13 cellular contexts compared by ENCODE assay signal in the genomic region with DNA sequence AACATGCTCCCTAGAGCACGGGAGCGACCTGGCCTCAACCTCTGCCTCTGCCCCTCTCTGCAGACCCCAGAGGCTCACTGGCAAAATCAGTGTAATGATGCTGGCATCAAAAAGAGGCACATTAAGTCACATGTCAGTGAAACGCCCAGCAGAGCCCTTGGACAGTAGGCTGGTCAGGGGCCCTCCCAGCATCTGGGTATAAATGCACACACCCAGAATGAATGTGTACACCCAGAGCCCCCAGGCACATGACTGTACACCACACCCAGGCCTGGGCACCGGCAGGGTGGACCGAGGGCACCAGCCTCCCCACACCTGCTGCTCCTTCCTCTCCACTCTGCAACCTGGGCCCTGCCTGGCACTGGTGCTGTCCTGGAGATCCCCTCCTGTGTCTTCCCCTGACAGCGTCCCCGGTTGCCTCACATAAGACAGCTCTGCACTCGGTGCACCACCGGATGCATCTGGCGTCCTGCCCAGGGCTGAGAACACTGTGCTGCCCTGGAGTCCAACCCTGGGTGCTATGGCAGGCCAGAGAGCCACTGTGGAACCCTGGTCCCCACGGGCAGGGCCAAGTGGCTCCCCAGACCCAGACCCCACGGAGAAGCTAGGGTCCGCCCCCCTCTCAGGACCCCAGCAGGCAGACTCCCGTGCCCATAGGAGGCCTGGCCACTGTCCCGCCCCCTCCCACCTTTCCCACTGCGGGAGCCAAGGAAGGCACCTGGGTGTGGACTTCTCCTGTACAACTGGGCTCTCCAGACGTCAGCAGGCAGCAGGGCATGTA. TPM values are rescaled to one million over a fixed set of nuclear protein-coding genes. Genes with fewer than 3 reads are reported as not detected.
A peak's percentile ranks its signal among the peaks of the same experiment; 100 is the strongest.
DNase-seq lines count a peak whose midpoint lies in the region; ATAC-seq, FAIRE-seq and TF ChIP-seq lines count a peak whose summit lies in the region.
"Had no signal": no experiment of that assay in that cellular context is flagged by ENCODE, and none has a peak within 500 bp of the region (broad histone marks: within the 10 kb centered on the region; RNA-seq: fewer than 3 reads in every experiment).

No MANE protein-coding gene starts in this region.

- ATAC-seq in natural killer cell (peak in 2 of 3 donors; percentile 37 to 39), GM12878 (peak; percentile 14), left ventricle myocardium superior (peak; percentile 73), HG02588 (IDR thresholded peaks at IDR 0.05; ENCODE audit: unreplicated experiment) (no peak), GM21717 (IDR thresholded peaks at IDR 0.05; ENCODE audit: unreplicated experiment) (no peak)
- no peak for ATAC-seq in natural killer cell treated with Interleukin-12 subunit alpha and Interleukin-12 subunit beta and Interleukin-15 and Interleukin-18, amount 100 ng/mL, for 72 hours
- ATAC-seq in activated CD4-positive, CD25-positive, alpha-beta regulatory T cell treated with anti-CD3 and anti-CD28 coated beads, Interleukin-2, amount 50 U/mL, for 24 hours, result no peak
- ATAC-seq: activated CD8-positive, alpha-beta T cell treated with anti-CD3 and anti-CD28 coated beads for 36 hours; upper lobe of right lung had no signal

- peaks cover 15 to 26% of the 10 kb centered on the region in 2 donors for H3K4me1 Mint-ChIP-seq in natural killer cell
- H3K4me1 Mint-ChIP-seq in natural killer cell treated with Interleukin-12 subunit alpha and Interleukin-12 subunit beta and Interleukin-15 and Interleukin-18, amount 100 ng/mL, for 72 hours (ENCODE audit: low read depth in 2 of 2), result peaks cover 6 to 12% of the 10 kb centered on the region in 2 donors
- H3K4me1 Mint-ChIP-seq: mesothelial cell of epicardium had no signal

- WGBS in GM12878 (ENCODE audit: insufficient coverage, insufficient replicate concordance, low lambda C conversion rate, missing lambda C conversion rate), result 8% methylated on average over 10 of the region's 17 CpGs

- no peaks in the 10 kb centered on the region for H4K20me1 ChIP-seq in GM12878 (ENCODE audit: control insufficient read depth, insufficient read depth)

- no peak for FAIRE-seq in GM12878 (lab: Jason Lieb, UNC)
- no peak for FAIRE-seq in urothelium cell line (lab: Jason Lieb, UNC)

- in situ Hi-C loops in GM12878 (cut with MboI), result no loop called here

- POLR2A ChIA-PET in GM12878 (lab: Charles Lee), result no interaction called here

- H3K27ac ChIP-seq in GM12878 (ENCODE audit: control insufficient read depth, insufficient read depth), result no peak overlapping the region
- H3K27ac ChIP-seq: upper lobe of right lung had no signal

- no peak overlapping the region for H3K9ac ChIP-seq in GM12878 (ENCODE audit: control insufficient read depth, insufficient read depth, low read length)

- RAD21 ChIA-PET in GM12878 (lab: Charles Lee; ENCODE audit: unreplicated experiment), result no interaction called here

- TF ChIP-seq POLR2A in GM12878 (IDR thresholded peaks at IDR 0.05; ENCODE audit: low read depth, low read length), result no peak

- CTCF ChIA-PET in GM12878 (lab: Yijun Ruan, JAX), result interaction anchor here (2.6 kb wide), 1 partner anchor 55 kb away, joined by 6 read pairs; no protein-coding TSS in a partner anchor

- no peak overlapping the region for H3K4me3 ChIP-seq in GM12878
- H3K4me3 ChIP-seq: upper lobe of right lung had no signal

- DNase-seq in natural killer cell (peak; percentile 14), GM12878 (ENCODE audit: low read depth, low spot score) (no peak), left ventricle myocardium superior (peak; percentile 82), urothelium cell line (ENCODE audit: low spot score) (peak; percentile 36)
- no peak for DNase-seq in natural killer cell treated with Interleukin-12 subunit alpha and Interleukin-12 subunit beta and Interleukin-15 and Interleukin-18, amount 100 ng/mL, for 72 hours (ENCODE audit: low spot score)
- DNase-seq: activated CD8-positive, alpha-beta T cell treated with anti-CD3 and anti-CD28 coated beads for 36 hours; NCI-H524 treated with DMSO at 0.1 percent for 48 hours; upper lobe of right lung had no signal

- no peaks in the 10 kb centered on the region for H3K9me3 ChIP-seq in GM12878 (replicated peaks; ENCODE audit: control insufficient read depth, insufficient read depth, low read length)
- H3K9me3 ChIP-seq: upper lobe of right lung had no signal

- H3K27ac Mint-ChIP-seq in natural killer cell, result no peak overlapping the region
- no peak overlapping the region for H3K27ac Mint-ChIP-seq in natural killer cell treated with Interleukin-12 subunit alpha and Interleukin-12 subunit beta and Interleukin-15 and Interleukin-18, amount 100 ng/mL, for 72 hours
- H3K27ac Mint-ChIP-seq: activated CD8-positive, alpha-beta T cell treated with anti-CD3 and anti-CD28 coated beads for 36 hours; activated naive CD8-positive, alpha-beta T cell; mesothelial cell of epicardium had no signal

- no peaks in the 10 kb centered on the region for H3K79me2 ChIP-seq in GM12878 (ENCODE audit: control insufficient read depth, insufficient read depth, low read length)

- SMC1A ChIA-PET in GM12878 (lab: Charles Lee; ENCODE audit: uncharacterized antibody, unreplicated experiment), result no interaction called here

- H3K27me3 ChIP-seq in GM12878 (replicated peaks in 1 of 2; ENCODE audit: control insufficient read depth in 2 of 2, insufficient read depth in 2 of 2, low read length in 1 of 2), result no peaks in the 10 kb centered on the region; a peak in 1 of 4 replicates

- H2AFZ ChIP-seq in GM12878 (ENCODE audit: control insufficient read depth, low read depth, low read length), result no peak overlapping the region

- H3K36me3 ChIP-seq in GM12878 (ENCODE audit: control insufficient read depth in 2 of 2, insufficient read depth in 2 of 2, low read length in 1 of 2), result no peaks in the 10 kb centered on the region
- H3K36me3 ChIP-seq: upper lobe of right lung had no signal

- no peak for TF ChIP-seq CTCF in natural killer cell (IDR thresholded peaks at IDR 0.05)
- TF ChIP-seq CTCF in GM12878 (IDR thresholded peaks at IDR 0.05 in 2 of 3, conservative IDR thresholded peaks at IDR 0.05 in 1 of 3; ENCODE audit: control insufficient read depth in 2 of 3, extremely low read depth in 1 of 3, insufficient read depth in 1 of 3, low read depth in 3 of 3, low read length in 3 of 3), result no peak

- no peak overlapping the region for H3K4me3 Mint-ChIP-seq in natural killer cell
- H3K4me3 Mint-ChIP-seq in natural killer cell treated with Interleukin-12 subunit alpha and Interleukin-12 subunit beta and Interleukin-15 and Interleukin-18, amount 100 ng/mL, for 72 hours, result no peak overlapping the region
- H3K4me3 Mint-ChIP-seq: activated CD8-positive, alpha-beta T cell treated with anti-CD3 and anti-CD28 coated beads for 36 hours; activated naive CD8-positive, alpha-beta T cell; mesothelial cell of epicardium had no signal

- no peaks in the 10 kb centered on the region for H3K4me1 ChIP-seq in GM12878 (ENCODE audit: control insufficient read depth, insufficient read depth, low read length)

- H3K36me3 Mint-ChIP-seq in natural killer cell, result no peaks in the 10 kb centered on the region
- H3K36me3 Mint-ChIP-seq in natural killer cell treated with Interleukin-12 subunit alpha and Interleukin-12 subunit beta and Interleukin-15 and Interleukin-18, amount 100 ng/mL, for 72 hours, result no peaks in the 10 kb centered on the region
- H3K36me3 Mint-ChIP-seq: activated naive CD8-positive, alpha-beta T cell; mesothelial cell of epicardium had no signal

- TF ChIP-seq RAD21 in GM12878 (IDR thresholded peaks at IDR 0.05; ENCODE audit: insufficient read depth, low read depth, low read length), result no peak

- H3K9me3 Mint-ChIP-seq in natural killer cell, result no peaks in the 10 kb centered on the region
- no peaks in the 10 kb centered on the region for H3K9me3 Mint-ChIP-seq in natural killer cell treated with Interleukin-12 subunit alpha and Interleukin-12 subunit beta and Interleukin-15 and Interleukin-18, amount 100 ng/mL, for 72 hours
- H3K9me3 Mint-ChIP-seq: activated CD8-positive, alpha-beta T cell treated with anti-CD3 and anti-CD28 coated beads for 36 hours; mesothelial cell of epicardium had no signal

- intact Hi-C loops in natural killer cell (cut with micrococcal nuclease) (loop anchor here (5.0 kb wide), 1 partner anchor 38 kb away; no protein-coding TSS in a partner anchor), GM12878 (cut with micrococcal nuclease; ENCODE audit: unreplicated experiment) (no loop called here), left ventricle myocardium superior (cut with micrococcal nuclease) (no loop called here)

- H3K4me2 ChIP-seq in GM12878 (ENCODE audit: control insufficient read depth, insufficient read depth), result no peak overlapping the region

- no TSS peak for BruUV-seq in GM12878 (replicated peaks; lab: Mats Ljungman, UMichigan)

- H3K27me3 Mint-ChIP-seq in natural killer cell (ENCODE audit: low read depth in 2 of 2), result peaks cover 0 to 11% of the 10 kb centered on the region in 2 donors
- H3K27me3 Mint-ChIP-seq in natural killer cell treated with Interleukin-12 subunit alpha and Interleukin-12 subunit beta and Interleukin-15 and Interleukin-18, amount 100 ng/mL, for 72 hours, result peaks cover 4 to 5% of the 10 kb centered on the region in 2 donors

- TF ChIP-seq EP300 in GM12878 (IDR thresholded peaks at IDR 0.05; ENCODE audit: borderline replicate concordance in 1 of 2, control insufficient read depth in 1 of 2, low read depth in 2 of 2, low read length in 2 of 2), result no peak

TF ChIP-seq in GM12878, 131 proteins besides CTCF, POLR2A, EP300 and RAD21 (continues in another document):
- TF ChIP-seq SREBF1 (IDR thresholded peaks at IDR 0.05; ENCODE audit: low read length), result no peak

RNA-seq across cellular contexts. Expression of gene RASGEF1A, which starts 6.7 kb away (rescaled TPM):
- total RNA-seq in natural killer cell (10 to 100 TPM in 2 of 3 donors, 1 to 10 TPM in 1; 9.3 to 12.9 (median 10.9) TPM), GM12878 (2014; rRNA removed) (3.1 and 4.7 TPM in 2 replicates), GM12878 (2014; rRNA removed; fragmentation: Illumina TruSeq; extraction: Trizol) (1.8 TPM in 2 replicates), GM12878 (2021) (2.6 and 2.9 TPM in 2 replicates), left ventricle myocardium superior (2.7 TPM)
- 1 to 10 TPM in 1 of 2 donors, under 1 TPM in 1; 0.69 to 1.1 TPM for total RNA-seq in natural killer cell treated with Interleukin-12 subunit alpha and Interleukin-12 subunit beta and Interleukin-15 and Interleukin-18, amount 100 ng/mL, for 72 hours
- total RNA-seq in GM12878 (2013; cell fraction: nucleolus; rRNA removed), result not detected in 2 replicates
- polyA plus RNA-seq in GM12878 (2011; ENCODE audit: low read depth), result 0.73 TPM
- polyA plus RNA-seq in GM12878 (2011; rRNA removed) (0.10 TPM in 2 replicates), GM12878 (2014; fragmentation: Illumina TruSeq; extraction: Trizol) (1.5 and 1.9 TPM in 2 replicates), GM12878 (2014; fragmentation: Nextera tagmentation; extraction: Ambion mirVana) (under 1 TPM; 0.29 to 0.45 TPM), GM12878 (2014; rRNA removed) (3.8 and 4.8 TPM in 2 replicates), GM12878 (2016; fragmentation: Nextera tagmentation; extraction: Ambion mirVana) (under 1 TPM; 0.82 to 0.84 TPM)
- polyA plus RNA-seq in GM12878 (2011; cell fraction: cytosol; rRNA removed), result 0.17 and 0.30 TPM in 2 replicates
- polyA plus RNA-seq in GM12878 (2011; cell fraction: nucleus; rRNA removed), result 0.37 and 0.52 TPM in 2 replicates
- polyA plus RNA-seq in GM12878 (2012), result 1.8 and 2.1 TPM in 2 replicates
- 0.21 and 1.3 TPM in 2 replicates for polyA minus RNA-seq in GM12878 (2011; rRNA and poly(A)+ RNA removed)
- not detected in 2 replicates for polyA minus RNA-seq in GM12878 (2011; cell fraction: cytosol; rRNA and poly(A)+ RNA removed)
- polyA minus RNA-seq in GM12878 (2011; cell fraction: nucleus; rRNA and poly(A)+ RNA removed), result not detected in 2 replicates

Comparison
In these comparisons a context has a peak if more than half of its experiments do, and no peak if none do; other contexts are left out.
1. ATAC-seq: peak in natural killer cell (2 of 3), GM12878 (single experiment) and left ventricle myocardium superior (single experiment); none in natural killer cell treated with Interleukin-12 subunit alpha and Interleukin-12 subunit beta and Interleukin-15 and Interleukin-18, amount 100 ng/mL, for 72 hours (0 of 2), HG02588 (single experiment), GM21717 (single experiment) and activated CD4-positive, CD25-positive, alpha-beta regulatory T cell treated with anti-CD3 and anti-CD28 coated beads, Interleukin-2, amount 50 U/mL, for 24 hours (0 of 2).
2. DNase-seq: peak in natural killer cell (single experiment), left ventricle myocardium superior (single experiment) and urothelium cell line (single experiment); none in natural killer cell treated with Interleukin-12 subunit alpha and Interleukin-12 subunit beta and Interleukin-15 and Interleukin-18, amount 100 ng/mL, for 72 hours (single experiment) and GM12878 (single experiment).